ENCODE assay signal across 8 cellular contexts in the genomic region with DNA sequence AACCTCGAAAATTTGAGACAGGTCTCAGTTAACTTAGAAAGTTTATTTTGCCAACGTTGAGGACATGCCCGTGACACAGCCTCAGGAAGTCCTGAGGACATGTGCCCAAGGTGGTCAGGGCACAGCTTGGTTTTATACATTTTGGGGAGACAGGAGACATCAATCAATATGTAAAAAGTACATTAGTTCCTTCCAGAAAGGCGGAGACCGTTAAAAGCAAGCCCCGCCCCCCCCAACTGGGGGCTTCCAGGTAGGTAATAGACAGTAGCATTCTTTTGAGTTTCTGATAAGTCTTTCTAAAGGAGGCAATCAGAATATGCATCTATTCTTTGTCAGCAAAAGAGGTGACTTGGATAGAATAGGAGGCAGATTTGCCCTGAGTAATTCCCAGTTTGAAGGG. TPM values are rescaled to one million over a fixed set of nuclear protein-coding genes. Genes with fewer than 3 reads are reported as not detected.
DNase-seq lines count a peak whose midpoint lies in the region; ATAC-seq lines count a peak whose summit lies in the region.

No MANE protein-coding gene starts in this region.

- H3K4me1 Mint-ChIP-seq in activated T-helper 17 cell treated with anti-CD3 and anti-CD28 coated beads, Interleukin-2, amount 50 U/mL, for 72 hours = peaks cover 23% of the 10 kb centered on the region

- H3K27ac ChIP-seq in stomach smooth muscle (ENCODE audit: low read length) = peak overlapping the region; percentile 62

- peak; percentile 11 for ATAC-seq in HG03025 (IDR thresholded peaks at IDR 0.05; ENCODE audit: low FRiP score, unreplicated experiment)
- peak; percentile 10 for ATAC-seq in activated T-helper 17 cell treated with anti-CD3 and anti-CD28 coated beads, Interleukin-2, amount 50 U/mL, for 72 hours (replicated peaks)

- peak overlapping the region; percentile 97 for H3K27ac Mint-ChIP-seq in activated T-helper 17 cell treated with anti-CD3 and anti-CD28 coated beads, Interleukin-2, amount 50 U/mL, for 72 hours

- H3K9me3 Mint-ChIP-seq in activated T-helper 17 cell treated with anti-CD3 and anti-CD28 coated beads, Interleukin-2, amount 50 U/mL, for 72 hours = no peaks in the 10 kb centered on the region

- no peaks in the 10 kb centered on the region for H3K27me3 Mint-ChIP-seq in activated T-helper 17 cell treated with anti-CD3 and anti-CD28 coated beads, Interleukin-2, amount 50 U/mL, for 72 hours

- H3K9me3 ChIP-seq in iPS-18c (ENCODE audit: control insufficient read depth, insufficient read depth, low read length) (no peaks in the 10 kb centered on the region), stomach smooth muscle (ENCODE audit: control insufficient read depth in 2 of 2, low read length in 2 of 2) (no peaks in the 10 kb centered on the region)

- H3K4me3 Mint-ChIP-seq in activated T-helper 17 cell treated with anti-CD3 and anti-CD28 coated beads, Interleukin-2, amount 50 U/mL, for 72 hours = peak overlapping the region; percentile 97

- peaks cover 3% of the 10 kb centered on the region in 2 donors for H3K36me3 ChIP-seq in stomach smooth muscle (ENCODE audit: control insufficient read depth in 2 of 2, insufficient read depth in 2 of 2, low read length in 2 of 2)

- peaks cover 23% of the 10 kb centered on the region for H3K36me3 Mint-ChIP-seq in activated T-helper 17 cell treated with anti-CD3 and anti-CD28 coated beads, Interleukin-2, amount 50 U/mL, for 72 hours (ENCODE audit: low read depth)

- H3K9ac ChIP-seq in stomach smooth muscle (ENCODE audit: low read length in 2 of 2) = peak overlapping the region; percentile 72 to 90

- peaks cover 3% of the 10 kb centered on the region for H3K4me1 ChIP-seq in stomach smooth muscle (ENCODE audit: control insufficient read depth, insufficient read depth, low read length)

- no peaks in the 10 kb centered on the region for H3K27me3 ChIP-seq in stomach smooth muscle (ENCODE audit: control insufficient read depth in 1 of 2, insufficient read depth in 2 of 2, low read length in 2 of 2)

- peak overlapping the region; percentile 53 for H3K4me3 ChIP-seq in iPS-18c (ENCODE audit: insufficient read depth, low read depth, low read length)
- H3K4me3 ChIP-seq in stomach smooth muscle (ENCODE audit: low read length in 2 of 2) = peak overlapping the region; percentile 79 to 92

- peak; percentile 16 for DNase-seq in NCI-H146 (lab: John Stamatoyannopoulos, UW)
- DNase-seq in NCI-H146 treated with DMSO at 0.1 percent for 48 hours (lab: John Stamatoyannopoulos, UW; ENCODE audit: unreplicated experiment) = no peak
- DNase-seq in DMS114 treated with DMSO at 0.1 percent for 48 hours (lab: John Stamatoyannopoulos, UW; ENCODE audit: unreplicated experiment) = no peak
- DNase-seq in retina = no peak

RNA-seq across cellular contexts. Expression of a gene that starts 0.6 kb away (rescaled TPM):
- 10 to 100 TPM; 17.0 to 27.6 TPM for total RNA-seq in activated T-helper 17 cell treated with anti-CD3 and anti-CD28 coated beads, Interleukin-2, amount 50 U/mL, for 72 hours
